Comparison of ENCODE assay signal across 10 cellular contexts in the genomic region with DNA sequence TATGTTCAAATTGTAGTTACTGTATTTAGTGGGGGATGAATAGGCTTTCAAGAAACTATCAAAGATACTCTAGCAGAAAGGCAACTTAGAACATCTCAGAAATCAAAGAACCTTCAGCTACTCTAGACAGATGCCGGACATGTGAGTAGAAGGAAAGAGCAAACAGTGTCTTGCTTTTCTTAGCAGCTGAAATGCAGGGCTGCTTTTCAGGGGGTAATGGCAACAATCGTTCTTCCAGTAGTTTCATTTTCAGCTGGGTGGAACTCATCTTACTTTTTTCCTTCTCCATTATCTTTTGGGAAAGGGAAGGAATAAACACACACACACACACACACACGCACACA.
DNase-seq lines count a peak whose midpoint lies in the region; ATAC-seq and TF ChIP-seq lines count a peak whose summit lies in the region.
"Had no signal": no experiment of that assay in that cellular context is flagged by ENCODE, and none has a peak within 500 bp of the region (broad histone marks: within the 10 kb centered on the region; RNA-seq: fewer than 3 reads in every experiment).

No MANE protein-coding gene starts in this region.

- TF ChIP-seq CTCF in ovary (IDR thresholded peaks at IDR 0.05), result no peak

- WGBS in ovary, 3 donors, result 2 to 13% (median 3%) methylated on average over 3 of the region's 3 CpGs

- H3K27me3 ChIP-seq in duodenal mucosa (ENCODE audit: control insufficient read depth in 1 of 2, insufficient read depth in 2 of 2, low read length in 2 of 2) (no peaks in the 10 kb centered on the region), ovary (no peaks in the 10 kb centered on the region)

- intact Hi-C loops in ovary (cut with DNase I), result no loop called here

- no peak for TF ChIP-seq POLR2A in ovary (IDR thresholded peaks at IDR 0.05)

- H3K9me3 ChIP-seq in duodenal mucosa (ENCODE audit: control insufficient read depth in 1 of 2, low read length in 2 of 2) (no peaks in the 10 kb centered on the region), ovary (no peaks in the 10 kb centered on the region)

- H3K9ac ChIP-seq in duodenal mucosa (ENCODE audit: low read depth in 1 of 2, low read length in 2 of 2), result peak overlapping the region in 1 of 2 donors; percentile 36

- H3K36me3 ChIP-seq in duodenal mucosa (ENCODE audit: control insufficient read depth in 1 of 2, insufficient read depth in 2 of 2, low read length in 2 of 2), result no peaks in the 10 kb centered on the region
- no peaks in the 10 kb centered on the region for H3K36me3 ChIP-seq in ovary

- in situ Hi-C loops in ACHN (cut with HindIII; ENCODE audit: low pct_ligation_motif_present, low pct_unique_long_range_greater_than_20kb, low sequenced_read_pairs), result no loop called here

- peak overlapping the region; percentile 50 to 67 for H3K4me3 ChIP-seq in duodenal mucosa (ENCODE audit: low read depth in 1 of 2, low read length in 2 of 2)
- peak overlapping the region; percentile 21 for H3K4me3 ChIP-seq in ovary

- ATAC-seq in HG03039 (IDR thresholded peaks at IDR 0.05; ENCODE audit: unreplicated experiment) (no peak), HG03469 (IDR thresholded peaks at IDR 0.05; ENCODE audit: unreplicated experiment) (no peak)

- DNase-seq in Daoy (ENCODE audit: low read depth) (peak; percentile 66), NAMALWA (ENCODE audit: low spot score) (peak; percentile 23), ovary (peak in 3 of 5 donors; percentile 21 to 51 (median 43)), ACHN (no peak), NCI-H1092 treated with DMSO at 0.1 percent for 48 hours (lab: John Stamatoyannopoulos, UW) (no peak)
- DNase-seq: caudate nucleus; stimulated activated CD4-positive, alpha-beta T cell treated with anti-CD3 and anti-CD28 coated beads, Interleukin-2, amount 100 ng/mL, for 48 hours had no signal

- H3K4me1 ChIP-seq in duodenal mucosa (ENCODE audit: control insufficient read depth in 1 of 2, insufficient read depth in 2 of 2, low read length in 2 of 2), result peaks cover 13 to 17% of the 10 kb centered on the region in 2 donors
- peaks cover 4% of the 10 kb centered on the region for H3K4me1 ChIP-seq in ovary (ENCODE audit: insufficient read depth)

- H3K27ac ChIP-seq in duodenal mucosa (ENCODE audit: low read depth, low read length), result no peak overlapping the region
- peak overlapping the region in 1 of 2 donors; percentile 6 for H3K27ac ChIP-seq in ovary

- TF ChIP-seq EP300 in ovary (IDR thresholded peaks at IDR 0.05), result no peak

Comparison
In these comparisons a context has a peak if more than half of its experiments do, and no peak if none do; other contexts are left out.
1. DNase-seq: peak in Daoy (single experiment), NAMALWA (single experiment) and ovary (3 of 5); none in ACHN (single experiment) and NCI-H1092 treated with DMSO at 0.1 percent for 48 hours (single experiment).